In genomic region chr10:127979566-127979965, GRCh38 we compare ENCODE assay signal across 1 cellular context.
TF ChIP-seq lines count a peak whose summit lies in the region.

No MANE protein-coding gene starts in this region.

TF ChIP-seq in SK-N-SH treated with all-trans-retinoic acid at 6 μM for 48 hours, 23 proteins besides CTCF, POLR2A, EP300 and RAD21 (continued from another document):
- TF ChIP-seq CREB5 (CRISPR knock-in tag; IDR thresholded peaks at IDR 0.05; ENCODE audit: low read depth): no peak
- TF ChIP-seq ZFP3 (CRISPR knock-in tag; IDR thresholded peaks at IDR 0.05): no peak
- TF ChIP-seq POU6F1 (CRISPR knock-in tag; IDR thresholded peaks at IDR 0.05; ENCODE audit: borderline replicate concordance, low read depth): no peak
- TF ChIP-seq RARB (CRISPR knock-in tag; IDR thresholded peaks at IDR 0.05): no peak
- no peak for TF ChIP-seq TOX (CRISPR knock-in tag; IDR thresholded peaks at IDR 0.05; ENCODE audit: borderline replicate concordance)
- no peak for TF ChIP-seq ESRRG (CRISPR knock-in tag; IDR thresholded peaks at IDR 0.05)
TF ChIP-seq in SK-N-SH treated with all-trans-retinoic acid at 6 μM for 48 hours: peak in this region for 0.
